Comparison of ENCODE assay signal across 1 cellular context in the genomic region with DNA sequence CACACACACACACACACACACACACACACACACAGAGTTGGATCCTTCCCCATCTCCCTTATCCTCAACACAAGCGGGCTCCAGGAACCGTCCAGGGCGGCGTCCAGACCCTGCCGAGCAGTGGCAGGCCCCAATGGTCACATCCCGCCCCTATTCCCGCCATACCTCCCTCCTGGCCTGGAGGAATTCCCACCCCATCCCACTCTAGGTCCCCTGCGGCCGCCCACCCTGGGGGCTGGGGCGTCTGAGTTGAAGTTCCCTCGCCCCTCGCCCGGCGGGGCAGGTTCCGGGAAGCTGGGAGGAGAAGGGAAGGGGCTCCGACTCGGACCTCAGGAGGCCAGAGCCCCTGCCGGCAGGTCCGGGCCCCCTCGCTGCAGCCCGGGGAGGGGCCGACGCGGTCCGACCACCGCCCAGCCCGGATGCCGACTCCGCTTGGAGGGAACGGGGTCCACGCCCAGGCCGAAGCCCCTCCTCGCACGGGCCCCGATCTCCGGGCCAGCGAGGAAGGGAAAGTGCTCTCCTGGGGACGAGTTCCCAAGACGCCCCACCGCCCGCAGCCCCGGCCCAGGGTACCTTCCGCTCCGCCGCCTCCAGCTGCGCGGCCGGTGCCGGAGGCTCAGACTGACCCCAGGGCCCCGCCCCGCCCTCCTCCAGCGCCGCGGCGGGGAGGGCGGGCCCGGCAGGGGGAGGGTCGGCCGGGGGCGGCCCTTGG.
TF ChIP-seq lines count a peak whose summit lies in the region.

Gene RHOC (minus strand): TSS at position 623 of the 712 bp plus-strand sequence. CDS start 3,328 bp downstream, outside the sequence.

TF ChIP-seq in HepG2, 621 proteins besides CTCF, POLR2A, EP300 and RAD21 (continued from another document and continues in another):
- peak; percentile 58; the same call in 1 of the 2 replicates for TF ChIP-seq ZNF709 (CRISPR knock-in tag; IDR thresholded peaks at IDR 0.05)
- TF ChIP-seq ZNF234 (CRISPR knock-in tag; conservative IDR thresholded peaks at IDR 0.05) = no peak
- no peak for TF ChIP-seq ATF1 (CRISPR knock-in tag; IDR thresholded peaks at IDR 0.05)
- TF ChIP-seq IRF2 (CRISPR knock-in tag; IDR thresholded peaks at IDR 0.05) = no peak
- no peak; the same call in 1 of the 2 replicates for TF ChIP-seq ZNF446 (CRISPR knock-in tag; IDR thresholded peaks at IDR 0.05)
- TF ChIP-seq KMT2B (CRISPR knock-in tag; IDR thresholded peaks at IDR 0.05) = no peak
- no peak for TF ChIP-seq PRDM4 (CRISPR knock-in tag; IDR thresholded peaks at IDR 0.05; ENCODE audit: borderline replicate concordance)
- TF ChIP-seq KLF6 (CRISPR knock-in tag; IDR thresholded peaks at IDR 0.05) = 0 out of 2 replicates have a peak, but pooled peaks have one; percentile 23
- TF ChIP-seq HOXA3 (CRISPR knock-in tag; IDR thresholded peaks at IDR 0.05) = 0 out of 2 replicates have a peak, but pooled peaks have one; percentile 42
- no peak for TF ChIP-seq JUNB (CRISPR knock-in tag; IDR thresholded peaks at IDR 0.05; ENCODE audit: borderline replicate concordance)
- TF ChIP-seq, protein P1, sequence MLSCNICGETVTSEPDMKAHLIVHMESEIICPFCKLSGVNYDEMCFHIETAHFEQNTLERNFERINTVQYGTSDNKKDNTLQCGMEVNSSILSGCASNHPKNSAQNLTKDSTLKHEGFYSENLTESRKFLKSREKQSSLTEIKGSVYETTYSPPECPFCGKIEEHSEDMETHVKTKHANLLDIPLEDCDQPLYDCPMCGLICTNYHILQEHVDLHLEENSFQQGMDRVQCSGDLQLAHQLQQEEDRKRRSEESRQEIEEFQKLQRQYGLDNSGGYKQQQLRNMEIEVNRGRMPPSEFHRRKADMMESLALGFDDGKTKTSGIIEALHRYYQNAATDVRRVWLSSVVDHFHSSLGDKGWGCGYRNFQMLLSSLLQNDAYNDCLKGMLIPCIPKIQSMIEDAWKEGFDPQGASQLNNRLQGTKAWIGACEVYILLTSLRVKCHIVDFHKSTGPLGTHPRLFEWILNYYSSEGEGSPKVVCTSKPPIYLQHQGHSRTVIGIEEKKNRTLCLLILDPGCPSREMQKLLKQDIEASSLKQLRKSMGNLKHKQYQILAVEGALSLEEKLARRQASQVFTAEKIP (CRISPR knock-in tag; IDR thresholded peaks at IDR 0.05; ENCODE audit: borderline replicate concordance) = no peak
- no peak for TF ChIP-seq MXD1 (CRISPR knock-in tag; IDR thresholded peaks at IDR 0.05)
- no peak for TF ChIP-seq MATR3 (CRISPR knock-in tag; IDR thresholded peaks at IDR 0.05)
- no peak for TF ChIP-seq MZF1 (CRISPR knock-in tag; IDR thresholded peaks at IDR 0.05; ENCODE audit: borderline replicate concordance)
- TF ChIP-seq ZBTB7A (CRISPR knock-in tag; IDR thresholded peaks at IDR 0.05) = 0 out of 2 replicates have a peak, but pooled peaks have one; percentile 55
- 0 out of 2 replicates have a peak, but pooled peaks have one; percentile 12 for TF ChIP-seq ZNF292 (CRISPR knock-in tag; IDR thresholded peaks at IDR 0.05; ENCODE audit: borderline replicate concordance, low read depth)
- no peak for TF ChIP-seq MIXL1 (CRISPR knock-in tag; IDR thresholded peaks at IDR 0.05)
- no peak for TF ChIP-seq ZNF33B (CRISPR knock-in tag; IDR thresholded peaks at IDR 0.05)
- TF ChIP-seq, protein P2, sequence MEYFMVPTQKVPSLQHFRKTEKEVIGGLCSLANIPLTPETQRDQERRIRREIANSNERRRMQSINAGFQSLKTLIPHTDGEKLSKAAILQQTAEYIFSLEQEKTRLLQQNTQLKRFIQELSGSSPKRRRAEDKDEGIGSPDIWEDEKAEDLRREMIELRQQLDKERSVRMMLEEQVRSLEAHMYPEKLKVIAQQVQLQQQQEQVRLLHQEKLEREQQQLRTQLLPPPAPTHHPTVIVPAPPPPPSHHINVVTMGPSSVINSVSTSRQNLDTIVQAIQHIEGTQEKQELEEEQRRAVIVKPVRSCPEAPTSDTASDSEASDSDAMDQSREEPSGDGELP (IDR thresholded peaks at IDR 0.05; ENCODE audit: borderline replicate concordance, low read depth) = peak; percentile 17; the same call in 1 of the 2 replicates
- no peak for TF ChIP-seq IKZF1 (IDR thresholded peaks at IDR 0.05)
- TF ChIP-seq ZSCAN30 (CRISPR knock-in tag; IDR thresholded peaks at IDR 0.05) = no peak
- TF ChIP-seq SRSF4 (IDR thresholded peaks at IDR 0.05; ENCODE audit: low read depth, low read length, poor library complexity, severe bottlenecking) = no peak
- TF ChIP-seq SP2 (CRISPR knock-in tag; IDR thresholded peaks at IDR 0.05) = no peak
- TF ChIP-seq ZFX (CRISPR knock-in tag; IDR thresholded peaks at IDR 0.05; ENCODE audit: low read depth) = peak; percentile 43; the same call in 1 of the 2 replicates
- no peak for TF ChIP-seq ZNF788 (CRISPR knock-in tag; IDR thresholded peaks at IDR 0.05; ENCODE audit: borderline replicate concordance)
- TF ChIP-seq KAT8 (CRISPR knock-in tag; IDR thresholded peaks at IDR 0.05) = no peak
- no peak for TF ChIP-seq ZNF224 (CRISPR knock-in tag; IDR thresholded peaks at IDR 0.05)
- peak; percentile 63; the same call in 1 of the 2 replicates for TF ChIP-seq GABPB1 (CRISPR knock-in tag; IDR thresholded peaks at IDR 0.05)
- TF ChIP-seq ZKSCAN8 (CRISPR knock-in tag; IDR thresholded peaks at IDR 0.05; ENCODE audit: borderline replicate concordance) = no peak
- TF ChIP-seq, protein P3, sequence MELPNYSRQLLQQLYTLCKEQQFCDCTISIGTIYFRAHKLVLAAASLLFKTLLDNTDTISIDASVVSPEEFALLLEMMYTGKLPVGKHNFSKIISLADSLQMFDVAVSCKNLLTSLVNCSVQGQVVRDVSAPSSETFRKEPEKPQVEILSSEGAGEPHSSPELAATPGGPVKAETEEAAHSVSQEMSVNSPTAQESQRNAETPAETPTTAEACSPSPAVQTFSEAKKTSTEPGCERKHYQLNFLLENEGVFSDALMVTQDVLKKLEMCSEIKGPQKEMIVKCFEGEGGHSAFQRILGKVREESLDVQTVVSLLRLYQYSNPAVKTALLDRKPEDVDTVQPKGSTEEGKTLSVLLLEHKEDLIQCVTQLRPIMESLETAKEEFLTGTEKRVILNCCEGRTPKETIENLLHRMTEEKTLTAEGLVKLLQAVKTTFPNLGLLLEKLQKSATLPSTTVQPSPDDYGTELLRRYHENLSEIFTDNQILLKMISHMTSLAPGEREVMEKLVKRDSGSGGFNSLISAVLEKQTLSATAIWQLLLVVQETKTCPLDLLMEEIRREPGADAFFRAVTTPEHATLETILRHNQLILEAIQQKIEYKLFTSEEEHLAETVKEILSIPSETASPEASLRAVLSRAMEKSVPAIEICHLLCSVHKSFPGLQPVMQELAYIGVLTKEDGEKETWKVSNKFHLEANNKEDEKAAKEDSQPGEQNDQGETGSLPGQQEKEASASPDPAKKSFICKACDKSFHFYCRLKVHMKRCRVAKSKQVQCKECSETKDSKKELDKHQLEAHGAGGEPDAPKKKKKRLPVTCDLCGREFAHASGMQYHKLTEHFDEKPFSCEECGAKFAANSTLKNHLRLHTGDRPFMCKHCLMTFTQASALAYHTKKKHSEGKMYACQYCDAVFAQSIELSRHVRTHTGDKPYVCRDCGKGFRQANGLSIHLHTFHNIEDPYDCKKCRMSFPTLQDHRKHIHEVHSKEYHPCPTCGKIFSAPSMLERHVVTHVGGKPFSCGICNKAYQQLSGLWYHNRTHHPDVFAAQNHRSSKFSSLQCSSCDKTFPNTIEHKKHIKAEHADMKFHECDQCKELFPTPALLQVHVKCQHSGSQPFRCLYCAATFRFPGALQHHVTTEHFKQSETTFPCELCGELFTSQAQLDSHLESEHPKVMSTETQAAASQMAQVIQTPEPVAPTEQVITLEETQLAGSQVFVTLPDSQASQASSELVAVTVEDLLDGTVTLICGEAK (IDR thresholded peaks at IDR 0.05) = no peak
- TF ChIP-seq, protein P3 (CRISPR knock-in tag; IDR thresholded peaks at IDR 0.05) = no peak; the same call in 1 of the 2 replicates
- TF ChIP-seq, protein P4, sequence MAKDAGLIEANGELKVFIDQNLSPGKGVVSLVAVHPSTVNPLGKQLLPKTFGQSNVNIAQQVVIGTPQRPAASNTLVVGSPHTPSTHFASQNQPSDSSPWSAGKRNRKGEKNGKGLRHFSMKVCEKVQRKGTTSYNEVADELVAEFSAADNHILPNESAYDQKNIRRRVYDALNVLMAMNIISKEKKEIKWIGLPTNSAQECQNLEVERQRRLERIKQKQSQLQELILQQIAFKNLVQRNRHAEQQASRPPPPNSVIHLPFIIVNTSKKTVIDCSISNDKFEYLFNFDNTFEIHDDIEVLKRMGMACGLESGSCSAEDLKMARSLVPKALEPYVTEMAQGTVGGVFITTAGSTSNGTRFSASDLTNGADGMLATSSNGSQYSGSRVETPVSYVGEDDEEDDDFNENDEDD (CRISPR knock-in tag; IDR thresholded peaks at IDR 0.05; ENCODE audit: borderline replicate concordance) = no peak
- TF ChIP-seq PRPF4 (IDR thresholded peaks at IDR 0.05; ENCODE audit: low read depth, low read length, poor library complexity, severe bottlenecking) = no peak
- no peak for TF ChIP-seq ZSCAN31 (CRISPR knock-in tag; IDR thresholded peaks at IDR 0.05; ENCODE audit: low read depth)
- TF ChIP-seq IRX3 (CRISPR knock-in tag; IDR thresholded peaks at IDR 0.05; ENCODE audit: borderline replicate concordance, low read depth) = 0 out of 2 replicates have a peak, but pooled peaks have one; percentile 11
- TF ChIP-seq, protein P5, sequence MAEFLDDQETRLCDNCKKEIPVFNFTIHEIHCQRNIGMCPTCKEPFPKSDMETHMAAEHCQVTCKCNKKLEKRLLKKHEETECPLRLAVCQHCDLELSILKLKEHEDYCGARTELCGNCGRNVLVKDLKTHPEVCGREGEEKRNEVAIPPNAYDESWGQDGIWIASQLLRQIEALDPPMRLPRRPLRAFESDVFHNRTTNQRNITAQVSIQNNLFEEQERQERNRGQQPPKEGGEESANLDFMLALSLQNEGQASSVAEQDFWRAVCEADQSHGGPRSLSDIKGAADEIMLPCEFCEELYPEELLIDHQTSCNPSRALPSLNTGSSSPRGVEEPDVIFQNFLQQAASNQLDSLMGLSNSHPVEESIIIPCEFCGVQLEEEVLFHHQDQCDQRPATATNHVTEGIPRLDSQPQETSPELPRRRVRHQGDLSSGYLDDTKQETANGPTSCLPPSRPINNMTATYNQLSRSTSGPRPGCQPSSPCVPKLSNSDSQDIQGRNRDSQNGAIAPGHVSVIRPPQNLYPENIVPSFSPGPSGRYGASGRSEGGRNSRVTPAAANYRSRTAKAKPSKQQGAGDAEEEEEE (CRISPR knock-in tag; IDR thresholded peaks at IDR 0.05; ENCODE audit: borderline replicate concordance) = no peak
- no peak for TF ChIP-seq ZNF567 (CRISPR knock-in tag; IDR thresholded peaks at IDR 0.05; ENCODE audit: borderline replicate concordance)
- no peak for TF ChIP-seq AHR (CRISPR knock-in tag; IDR thresholded peaks at IDR 0.05)
- TF ChIP-seq SMAD3 (CRISPR knock-in tag; IDR thresholded peaks at IDR 0.05) = no peak
- TF ChIP-seq ZNF547 (CRISPR knock-in tag; IDR thresholded peaks at IDR 0.05) = 0 out of 2 replicates have a peak, but pooled peaks have one; percentile 24
- TF ChIP-seq ZNF513 (CRISPR knock-in tag; conservative IDR thresholded peaks at IDR 0.05) = no peak
